1 cellular context compared by ENCODE assay signal in the genomic region with DNA sequence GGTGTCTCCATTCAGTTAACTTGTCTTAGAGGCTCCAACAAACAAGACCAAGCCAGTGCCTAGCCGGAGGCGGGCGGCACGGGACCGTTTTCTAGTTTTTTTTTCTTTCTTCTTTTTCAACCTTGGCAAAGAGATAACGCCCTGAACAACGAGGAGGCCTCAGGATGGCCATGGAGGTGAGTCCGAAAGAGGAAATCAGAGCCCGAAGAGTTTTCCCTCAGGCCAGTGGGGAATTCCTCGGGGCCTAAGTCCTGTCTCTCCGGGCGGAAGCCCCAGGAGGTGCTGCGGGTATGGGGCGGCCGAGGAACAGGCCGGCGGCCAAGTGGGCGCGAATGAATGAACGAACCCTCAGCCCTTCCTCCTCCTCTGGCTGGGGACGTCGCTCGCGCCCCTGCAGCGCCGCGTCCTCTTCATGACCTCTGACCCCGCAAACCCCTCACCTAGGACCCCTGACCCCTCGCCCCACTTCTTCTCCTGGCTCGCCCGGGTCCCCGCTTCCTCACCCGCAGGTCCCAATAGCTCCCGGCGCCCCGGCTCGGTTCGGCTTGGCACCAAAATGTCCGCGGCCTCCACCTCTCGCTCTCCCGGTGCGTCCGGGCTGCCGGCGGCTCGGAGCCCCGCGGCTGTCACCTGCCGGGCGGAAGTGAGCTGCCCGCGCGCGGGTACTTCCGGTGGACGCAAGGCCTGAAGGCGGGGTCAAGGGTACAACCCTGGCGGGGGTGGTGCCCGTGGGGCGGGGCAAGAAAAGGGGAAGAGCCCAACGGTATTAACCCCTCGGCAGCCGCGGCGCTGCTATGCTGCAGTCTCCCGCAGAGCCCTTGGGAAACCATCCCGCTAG.
TF ChIP-seq lines count a peak whose summit lies in the region.

A gene (minus strand): TSS at position 650 of the 838 bp plus-strand sequence. CDS start 21,327 bp downstream, outside the sequence.

TF ChIP-seq in HepG2, 621 proteins besides CTCF, POLR2A, EP300 and RAD21 (continued from another document and continues in another):
- TF ChIP-seq, protein P1, sequence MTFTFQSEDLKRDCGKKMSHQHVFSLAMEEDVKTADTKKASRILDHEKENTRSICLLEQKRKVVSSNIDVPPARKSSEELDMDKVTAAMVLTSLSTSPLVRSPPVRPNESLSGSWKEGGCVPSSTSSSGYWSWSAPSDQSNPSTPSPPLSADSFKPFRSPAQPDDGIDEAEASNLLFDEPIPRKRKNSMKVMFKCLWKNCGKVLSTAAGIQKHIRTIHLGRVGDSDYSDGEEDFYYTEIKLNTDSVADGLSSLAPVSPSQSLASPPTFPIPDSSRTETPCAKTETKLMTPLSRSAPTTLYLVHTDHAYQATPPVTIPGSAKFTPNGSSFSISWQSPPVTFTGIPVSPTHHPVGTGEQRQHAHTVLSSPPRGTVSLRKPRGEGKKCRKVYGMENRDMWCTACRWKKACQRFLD (CRISPR knock-in tag; IDR thresholded peaks at IDR 0.05; ENCODE audit: borderline replicate concordance), result peak; percentile 63; the same call in 1 of the 2 replicates
- TF ChIP-seq MED8 (CRISPR knock-in tag; IDR thresholded peaks at IDR 0.05; ENCODE audit: insufficient replicate concordance), result peak; percentile 80
- TF ChIP-seq, protein P2, sequence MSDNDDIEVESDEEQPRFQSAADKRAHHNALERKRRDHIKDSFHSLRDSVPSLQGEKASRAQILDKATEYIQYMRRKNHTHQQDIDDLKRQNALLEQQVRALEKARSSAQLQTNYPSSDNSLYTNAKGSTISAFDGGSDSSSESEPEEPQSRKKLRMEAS (IDR thresholded peaks at IDR 0.05), result peak; percentile 65; the same call in 1 of the 2 replicates
- TF ChIP-seq, protein P3, sequence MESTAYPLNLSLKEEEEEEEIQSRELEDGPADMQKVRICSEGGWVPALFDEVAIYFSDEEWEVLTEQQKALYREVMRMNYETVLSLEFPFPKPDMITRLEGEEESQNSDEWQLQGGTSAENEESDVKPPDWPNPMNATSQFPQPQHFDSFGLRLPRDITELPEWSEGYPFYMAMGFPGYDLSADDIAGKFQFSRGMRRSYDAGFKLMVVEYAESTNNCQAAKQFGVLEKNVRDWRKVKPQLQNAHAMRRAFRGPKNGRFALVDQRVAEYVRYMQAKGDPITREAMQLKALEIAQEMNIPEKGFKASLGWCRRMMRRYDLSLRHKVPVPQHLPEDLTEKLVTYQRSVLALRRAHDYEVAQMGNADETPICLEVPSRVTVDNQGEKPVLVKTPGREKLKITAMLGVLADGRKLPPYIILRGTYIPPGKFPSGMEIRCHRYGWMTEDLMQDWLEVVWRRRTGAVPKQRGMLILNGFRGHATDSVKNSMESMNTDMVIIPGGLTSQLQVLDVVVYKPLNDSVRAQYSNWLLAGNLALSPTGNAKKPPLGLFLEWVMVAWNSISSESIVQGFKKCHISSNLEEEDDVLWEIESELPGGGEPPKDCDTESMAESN (CRISPR knock-in tag; conservative IDR thresholded peaks at IDR 0.05), result peak; percentile 42
- TF ChIP-seq, protein P4, sequence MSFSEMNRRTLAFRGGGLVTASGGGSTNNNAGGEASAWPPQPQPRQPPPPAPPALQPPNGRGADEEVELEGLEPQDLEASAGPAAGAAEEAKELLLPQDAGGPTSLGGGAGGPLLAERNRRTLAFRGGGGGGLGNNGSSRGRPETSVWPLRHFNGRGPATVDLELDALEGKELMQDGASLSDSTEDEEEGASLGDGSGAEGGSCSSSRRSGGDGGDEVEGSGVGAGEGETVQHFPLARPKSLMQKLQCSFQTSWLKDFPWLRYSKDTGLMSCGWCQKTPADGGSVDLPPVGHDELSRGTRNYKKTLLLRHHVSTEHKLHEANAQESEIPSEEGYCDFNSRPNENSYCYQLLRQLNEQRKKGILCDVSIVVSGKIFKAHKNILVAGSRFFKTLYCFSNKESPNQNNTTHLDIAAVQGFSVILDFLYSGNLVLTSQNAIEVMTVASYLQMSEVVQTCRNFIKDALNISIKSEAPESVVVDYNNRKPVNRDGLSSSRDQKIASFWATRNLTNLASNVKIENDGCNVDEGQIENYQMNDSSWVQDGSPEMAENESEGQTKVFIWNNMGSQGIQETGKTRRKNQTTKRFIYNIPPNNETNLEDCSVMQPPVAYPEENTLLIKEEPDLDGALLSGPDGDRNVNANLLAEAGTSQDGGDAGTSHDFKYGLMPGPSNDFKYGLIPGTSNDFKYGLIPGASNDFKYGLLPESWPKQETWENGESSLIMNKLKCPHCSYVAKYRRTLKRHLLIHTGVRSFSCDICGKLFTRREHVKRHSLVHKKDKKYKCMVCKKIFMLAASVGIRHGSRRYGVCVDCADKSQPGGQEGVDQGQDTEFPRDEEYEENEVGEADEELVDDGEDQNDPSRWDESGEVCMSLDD (CRISPR knock-in tag; IDR thresholded peaks at IDR 0.05; ENCODE audit: borderline replicate concordance), result peak; percentile 42; the same call in 1 of the 2 replicates
- 0 out of 2 replicates have a peak, but pooled peaks have one; percentile 41 for TF ChIP-seq ZNF256 (CRISPR knock-in tag; conservative IDR thresholded peaks at IDR 0.05)
- TF ChIP-seq CAMTA2 (CRISPR knock-in tag; IDR thresholded peaks at IDR 0.05; ENCODE audit: borderline replicate concordance), result no peak
- TF ChIP-seq ZFY (CRISPR knock-in tag; IDR thresholded peaks at IDR 0.05), result peak; percentile 91
- TF ChIP-seq, protein P5, sequence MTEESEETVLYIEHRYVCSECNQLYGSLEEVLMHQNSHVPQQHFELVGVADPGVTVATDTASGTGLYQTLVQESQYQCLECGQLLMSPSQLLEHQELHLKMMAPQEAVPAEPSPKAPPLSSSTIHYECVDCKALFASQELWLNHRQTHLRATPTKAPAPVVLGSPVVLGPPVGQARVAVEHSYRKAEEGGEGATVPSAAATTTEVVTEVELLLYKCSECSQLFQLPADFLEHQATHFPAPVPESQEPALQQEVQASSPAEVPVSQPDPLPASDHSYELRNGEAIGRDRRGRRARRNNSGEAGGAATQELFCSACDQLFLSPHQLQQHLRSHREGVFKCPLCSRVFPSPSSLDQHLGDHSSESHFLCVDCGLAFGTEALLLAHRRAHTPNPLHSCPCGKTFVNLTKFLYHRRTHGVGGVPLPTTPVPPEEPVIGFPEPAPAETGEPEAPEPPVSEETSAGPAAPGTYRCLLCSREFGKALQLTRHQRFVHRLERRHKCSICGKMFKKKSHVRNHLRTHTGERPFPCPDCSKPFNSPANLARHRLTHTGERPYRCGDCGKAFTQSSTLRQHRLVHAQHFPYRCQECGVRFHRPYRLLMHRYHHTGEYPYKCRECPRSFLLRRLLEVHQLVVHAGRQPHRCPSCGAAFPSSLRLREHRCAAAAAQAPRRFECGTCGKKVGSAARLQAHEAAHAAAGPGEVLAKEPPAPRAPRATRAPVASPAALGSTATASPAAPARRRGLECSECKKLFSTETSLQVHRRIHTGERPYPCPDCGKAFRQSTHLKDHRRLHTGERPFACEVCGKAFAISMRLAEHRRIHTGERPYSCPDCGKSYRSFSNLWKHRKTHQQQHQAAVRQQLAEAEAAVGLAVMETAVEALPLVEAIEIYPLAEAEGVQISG (CRISPR knock-in tag; IDR thresholded peaks at IDR 0.05), result peak; percentile 86
- TF ChIP-seq PHF20 (CRISPR knock-in tag; IDR thresholded peaks at IDR 0.05), result peak; percentile 72
- TF ChIP-seq CREM (IDR thresholded peaks at IDR 0.05), result no peak
- no peak for TF ChIP-seq CREM (CRISPR knock-in tag; IDR thresholded peaks at IDR 0.05)
- TF ChIP-seq, protein P6, sequence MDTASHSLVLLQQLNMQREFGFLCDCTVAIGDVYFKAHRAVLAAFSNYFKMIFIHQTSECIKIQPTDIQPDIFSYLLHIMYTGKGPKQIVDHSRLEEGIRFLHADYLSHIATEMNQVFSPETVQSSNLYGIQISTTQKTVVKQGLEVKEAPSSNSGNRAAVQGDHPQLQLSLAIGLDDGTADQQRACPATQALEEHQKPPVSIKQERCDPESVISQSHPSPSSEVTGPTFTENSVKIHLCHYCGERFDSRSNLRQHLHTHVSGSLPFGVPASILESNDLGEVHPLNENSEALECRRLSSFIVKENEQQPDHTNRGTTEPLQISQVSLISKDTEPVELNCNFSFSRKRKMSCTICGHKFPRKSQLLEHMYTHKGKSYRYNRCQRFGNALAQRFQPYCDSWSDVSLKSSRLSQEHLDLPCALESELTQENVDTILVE (CRISPR knock-in tag; IDR thresholded peaks at IDR 0.05), result peak; percentile 87
- TF ChIP-seq, protein P7, sequence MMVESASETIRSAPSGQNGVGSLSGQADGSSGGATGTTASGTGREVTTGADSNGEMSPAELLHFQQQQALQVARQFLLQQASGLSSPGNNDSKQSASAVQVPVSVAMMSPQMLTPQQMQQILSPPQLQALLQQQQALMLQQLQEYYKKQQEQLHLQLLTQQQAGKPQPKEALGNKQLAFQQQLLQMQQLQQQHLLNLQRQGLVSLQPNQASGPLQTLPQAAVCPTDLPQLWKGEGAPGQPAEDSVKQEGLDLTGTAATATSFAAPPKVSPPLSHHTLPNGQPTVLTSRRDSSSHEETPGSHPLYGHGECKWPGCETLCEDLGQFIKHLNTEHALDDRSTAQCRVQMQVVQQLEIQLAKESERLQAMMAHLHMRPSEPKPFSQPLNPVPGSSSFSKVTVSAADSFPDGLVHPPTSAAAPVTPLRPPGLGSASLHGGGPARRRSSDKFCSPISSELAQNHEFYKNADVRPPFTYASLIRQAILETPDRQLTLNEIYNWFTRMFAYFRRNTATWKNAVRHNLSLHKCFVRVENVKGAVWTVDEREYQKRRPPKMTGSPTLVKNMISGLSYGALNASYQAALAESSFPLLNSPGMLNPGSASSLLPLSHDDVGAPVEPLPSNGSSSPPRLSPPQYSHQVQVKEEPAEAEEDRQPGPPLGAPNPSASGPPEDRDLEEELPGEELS (CRISPR knock-in tag; IDR thresholded peaks at IDR 0.05), result peak; percentile 48; the same call in 1 of the 2 replicates
- TF ChIP-seq, protein P8, sequence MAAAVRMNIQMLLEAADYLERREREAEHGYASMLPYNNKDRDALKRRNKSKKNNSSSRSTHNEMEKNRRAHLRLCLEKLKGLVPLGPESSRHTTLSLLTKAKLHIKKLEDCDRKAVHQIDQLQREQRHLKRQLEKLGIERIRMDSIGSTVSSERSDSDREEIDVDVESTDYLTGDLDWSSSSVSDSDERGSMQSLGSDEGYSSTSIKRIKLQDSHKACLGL (CRISPR knock-in tag; IDR thresholded peaks at IDR 0.05), result peak; percentile 79; the same call in 1 of the 2 replicates
- 0 out of 2 replicates have a peak, but pooled peaks have one; percentile 44 for TF ChIP-seq ZSCAN31 (CRISPR knock-in tag; IDR thresholded peaks at IDR 0.05; ENCODE audit: low read depth)
- TF ChIP-seq, protein P9, sequence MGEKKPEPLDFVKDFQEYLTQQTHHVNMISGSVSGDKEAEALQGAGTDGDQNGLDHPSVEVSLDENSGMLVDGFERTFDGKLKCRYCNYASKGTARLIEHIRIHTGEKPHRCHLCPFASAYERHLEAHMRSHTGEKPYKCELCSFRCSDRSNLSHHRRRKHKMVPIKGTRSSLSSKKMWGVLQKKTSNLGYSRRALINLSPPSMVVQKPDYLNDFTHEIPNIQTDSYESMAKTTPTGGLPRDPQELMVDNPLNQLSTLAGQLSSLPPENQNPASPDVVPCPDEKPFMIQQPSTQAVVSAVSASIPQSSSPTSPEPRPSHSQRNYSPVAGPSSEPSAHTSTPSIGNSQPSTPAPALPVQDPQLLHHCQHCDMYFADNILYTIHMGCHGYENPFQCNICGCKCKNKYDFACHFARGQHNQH (CRISPR knock-in tag; IDR thresholded peaks at IDR 0.05), result 0 out of 2 replicates have a peak, but pooled peaks have one; percentile 50
- TF ChIP-seq SMAD1 (CRISPR knock-in tag; IDR thresholded peaks at IDR 0.05; ENCODE audit: borderline replicate concordance, low read depth), result no peak
- TF ChIP-seq NCOA5 (CRISPR knock-in tag; IDR thresholded peaks at IDR 0.05), result no peak
- TF ChIP-seq ZNF652 (CRISPR knock-in tag; IDR thresholded peaks at IDR 0.05; ENCODE audit: borderline replicate concordance, low read depth), result peak; percentile 99
- TF ChIP-seq, protein P10, sequence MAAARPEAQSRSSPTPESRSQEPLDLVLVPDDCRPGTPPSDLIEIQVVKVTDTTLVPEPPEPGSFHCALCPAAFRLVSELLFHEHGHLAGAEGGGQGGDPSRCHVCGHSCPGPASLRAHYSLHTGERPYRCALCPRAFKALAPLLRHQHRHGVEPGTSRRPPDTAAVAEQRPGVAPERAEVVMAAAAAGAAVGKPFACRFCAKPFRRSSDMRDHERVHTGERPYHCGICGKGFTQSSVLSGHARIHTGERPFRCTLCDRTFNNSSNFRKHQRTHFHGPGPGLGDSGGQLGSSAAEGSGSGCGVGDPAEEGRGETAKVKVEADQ (CRISPR knock-in tag; IDR thresholded peaks at IDR 0.05; ENCODE audit: borderline replicate concordance), result peak; percentile 61; the same call in 1 of the 2 replicates
- TF ChIP-seq, protein P11, sequence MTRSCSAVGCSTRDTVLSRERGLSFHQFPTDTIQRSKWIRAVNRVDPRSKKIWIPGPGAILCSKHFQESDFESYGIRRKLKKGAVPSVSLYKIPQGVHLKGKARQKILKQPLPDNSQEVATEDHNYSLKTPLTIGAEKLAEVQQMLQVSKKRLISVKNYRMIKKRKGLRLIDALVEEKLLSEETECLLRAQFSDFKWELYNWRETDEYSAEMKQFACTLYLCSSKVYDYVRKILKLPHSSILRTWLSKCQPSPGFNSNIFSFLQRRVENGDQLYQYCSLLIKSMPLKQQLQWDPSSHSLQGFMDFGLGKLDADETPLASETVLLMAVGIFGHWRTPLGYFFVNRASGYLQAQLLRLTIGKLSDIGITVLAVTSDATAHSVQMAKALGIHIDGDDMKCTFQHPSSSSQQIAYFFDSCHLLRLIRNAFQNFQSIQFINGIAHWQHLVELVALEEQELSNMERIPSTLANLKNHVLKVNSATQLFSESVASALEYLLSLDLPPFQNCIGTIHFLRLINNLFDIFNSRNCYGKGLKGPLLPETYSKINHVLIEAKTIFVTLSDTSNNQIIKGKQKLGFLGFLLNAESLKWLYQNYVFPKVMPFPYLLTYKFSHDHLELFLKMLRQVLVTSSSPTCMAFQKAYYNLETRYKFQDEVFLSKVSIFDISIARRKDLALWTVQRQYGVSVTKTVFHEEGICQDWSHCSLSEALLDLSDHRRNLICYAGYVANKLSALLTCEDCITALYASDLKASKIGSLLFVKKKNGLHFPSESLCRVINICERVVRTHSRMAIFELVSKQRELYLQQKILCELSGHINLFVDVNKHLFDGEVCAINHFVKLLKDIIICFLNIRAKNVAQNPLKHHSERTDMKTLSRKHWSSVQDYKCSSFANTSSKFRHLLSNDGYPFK (CRISPR knock-in tag; IDR thresholded peaks at IDR 0.05; ENCODE audit: borderline replicate concordance), result peak; percentile 87
- TF ChIP-seq, protein P12, sequence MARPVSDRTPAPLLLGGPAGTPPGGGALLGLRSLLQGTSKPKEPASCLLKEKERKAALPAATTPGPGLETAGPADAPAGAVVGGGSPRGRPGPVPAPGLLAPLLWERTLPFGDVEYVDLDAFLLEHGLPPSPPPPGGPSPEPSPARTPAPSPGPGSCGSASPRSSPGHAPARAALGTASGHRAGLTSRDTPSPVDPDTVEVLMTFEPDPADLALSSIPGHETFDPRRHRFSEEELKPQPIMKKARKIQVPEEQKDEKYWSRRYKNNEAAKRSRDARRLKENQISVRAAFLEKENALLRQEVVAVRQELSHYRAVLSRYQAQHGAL (CRISPR knock-in tag; IDR thresholded peaks at IDR 0.05; ENCODE audit: not compliant biosample characterization), result peak; percentile 39
- peak; percentile 67; the same call in 1 of the 2 replicates for TF ChIP-seq DMAP1 (CRISPR knock-in tag; IDR thresholded peaks at IDR 0.05)
- TF ChIP-seq, protein P13, sequence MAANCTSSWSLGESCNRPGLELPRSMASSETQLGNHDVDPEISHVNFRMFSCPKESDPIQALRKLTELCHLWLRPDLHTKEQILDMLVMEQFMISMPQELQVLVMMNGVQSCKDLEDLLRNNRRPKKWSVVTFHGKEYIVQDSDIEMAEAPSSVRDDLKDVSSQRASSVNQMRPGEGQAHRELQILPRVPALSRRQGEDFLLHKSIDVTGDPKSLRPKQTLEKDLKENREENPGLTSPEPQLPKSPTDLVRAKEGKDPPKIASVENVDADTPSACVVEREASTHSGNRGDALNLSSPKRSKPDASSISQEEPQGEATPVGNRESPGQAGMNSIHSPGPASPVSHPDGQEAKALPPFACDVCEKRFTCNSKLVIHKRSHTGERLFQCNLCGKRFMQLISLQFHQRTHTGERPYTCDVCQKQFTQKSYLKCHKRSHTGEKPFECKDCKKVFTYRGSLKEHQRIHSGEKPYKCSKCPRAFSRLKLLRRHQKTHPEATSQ (CRISPR knock-in tag; IDR thresholded peaks at IDR 0.05; ENCODE audit: borderline replicate concordance), result no peak
- TF ChIP-seq HNRNPLL (IDR thresholded peaks at IDR 0.05; ENCODE audit: low read depth, low read length, poor library complexity, severe bottlenecking), result peak; percentile 45
